In genomic region chr13:80168089-80168850, GRCh38 we compare ENCODE assay signal across 13 cellular contexts.
A peak's percentile ranks its signal among the peaks of the same experiment; 100 is the strongest.
DNase-seq lines count a peak whose midpoint lies in the region; ATAC-seq lines count a peak whose summit lies in the region.
"Had no signal": no experiment of that assay in that cellular context is flagged by ENCODE, and none has a peak within 500 bp of the region (broad histone marks: within the 10 kb centered on the region; RNA-seq: fewer than 3 reads in every experiment).

No MANE protein-coding gene starts in this region.

- H3K9me3 Mint-ChIP-seq in central memory CD8-positive, alpha-beta T cell = peaks cover 9% of the 10 kb centered on the region
- H3K9me3 Mint-ChIP-seq: activated T-helper 2 cell treated with anti-CD3 and anti-CD28 coated beads, Interferon-gamma antibody, Interleukin-2, Interleukin-4, amounts not matched to agents 10 μg/mL and 5 μg/mL and 100 μg/mL, durations not matched to agents 14 hours and 24 hours and 36 hours; WTC11 had no signal

- H4K20me1 ChIP-seq in BLaER1 = no peaks in the 10 kb centered on the region

- no peaks in the 10 kb centered on the region for H3K36me3 ChIP-seq in BLaER1

- H3K9me3 ChIP-seq in BLaER1 = no peaks in the 10 kb centered on the region; the same call in 1 of the 2 replicates

- no peak overlapping the region for H3K9ac ChIP-seq in BLaER1

- H3K27ac ChIP-seq in BLaER1 = no peak overlapping the region

- H3K27me3 Mint-ChIP-seq in central memory CD8-positive, alpha-beta T cell = no peaks in the 10 kb centered on the region

- peak overlapping the region; percentile 20; the same call in 1 of the 2 replicates for H3K4me2 ChIP-seq in BLaER1

- H3K27me3 ChIP-seq in BLaER1 = no peaks in the 10 kb centered on the region

- no peak overlapping the region for H3K4me3 Mint-ChIP-seq in central memory CD8-positive, alpha-beta T cell
- H3K4me3 Mint-ChIP-seq: WTC11 had no signal

- no peaks in the 10 kb centered on the region for H3K4me1 Mint-ChIP-seq in central memory CD8-positive, alpha-beta T cell

- H3K4me3 ChIP-seq in BLaER1 = no peak overlapping the region

- DNase-seq in NOMO-1 treated with DMSO at 0.1 percent for 48 hours (lab: John Stamatoyannopoulos, UW; ENCODE audit: unreplicated experiment) (peak; percentile 98), midbrain (lab: John Stamatoyannopoulos, UW) (peak; percentile 12), 8988T (no peak), mucosa of gallbladder (ENCODE audit: low spot score) (no peak), activated gamma-delta T cell treated with Interleukin-2 at 50 U/mL for 16 hours (no peak), NCI-H2227 (lab: John Stamatoyannopoulos, UW; ENCODE audit: unreplicated experiment) (no peak)
- no peak for DNase-seq in central memory CD8-positive, alpha-beta T cell (ENCODE audit: low spot score in 2 of 2)
- DNase-seq: Calu3; effector CD4-positive, alpha-beta T cell; kidney had no signal

- no peak overlapping the region for H3K27ac Mint-ChIP-seq in central memory CD8-positive, alpha-beta T cell (ENCODE audit: low read depth)
- H3K27ac Mint-ChIP-seq: activated T-helper 2 cell treated with anti-CD3 and anti-CD28 coated beads, Interferon-gamma antibody, Interleukin-2, Interleukin-4, amounts not matched to agents 10 μg/mL and 5 μg/mL and 100 μg/mL, durations not matched to agents 14 hours and 24 hours and 36 hours had no signal

- ATAC-seq in central memory CD8-positive, alpha-beta T cell (replicated peaks; ENCODE audit: extremely low read depth, poor library complexity, severe bottlenecking) = peak; percentile 49
- ATAC-seq: WTC11 had no signal

- H3K36me3 Mint-ChIP-seq in central memory CD8-positive, alpha-beta T cell (ENCODE audit: insufficient read depth) = no peaks in the 10 kb centered on the region
- H3K36me3 Mint-ChIP-seq: WTC11 had no signal

- peaks cover 20% of the 10 kb centered on the region for H3K4me1 ChIP-seq in BLaER1

Comparison
In these comparisons a context has a peak if more than half of its experiments do, and no peak if none do; other contexts are left out.
1. DNase-seq: peak in NOMO-1 treated with DMSO at 0.1 percent for 48 hours (single experiment) and midbrain (single experiment); none in central memory CD8-positive, alpha-beta T cell (0 of 2), 8988T (single experiment), mucosa of gallbladder (single experiment), activated gamma-delta T cell treated with Interleukin-2 at 50 U/mL for 16 hours (single experiment) and NCI-H2227 (single experiment).